ENCODE assay signal across 8 cellular contexts in genomic region chr1:120544434-120544833, GRCh38.
DNase-seq lines count a peak whose midpoint lies in the region; ATAC-seq, FAIRE-seq and TF ChIP-seq lines count a peak whose summit lies in the region.
"Not testable (repeated sequence)": the region's sequence is repeated elsewhere in the genome, so short reads cannot be mapped to it uniquely, and the experiment has no call there.

No MANE protein-coding gene starts in this region.

- DNase-seq in GM13976 (ENCODE audit: low spot score); K562 (ENCODE audit: extremely low read depth in 1 of 4, low spot score in 3 of 4): not testable (repeated sequence)
- peak; percentile 71 for DNase-seq in HFFc6
- peak; percentile 82 for DNase-seq in activated CD4-positive, alpha-beta memory T cell treated with anti-CD3 and anti-CD28 coated beads, Interleukin-2, amount 10 ng/mL, durations not matched to agents 7 days and 5 days
- peak in 2 of 3 donors; percentile 44 to 59 for DNase-seq in right cardiac atrium
- DNase-seq in spleen: peak; percentile 73
- DNase-seq in thoracic aorta (ENCODE audit: low spot score): peak; percentile 21

- not testable (repeated sequence) for H3K4me3 ChIP-seq in K562; right cardiac atrium (ENCODE audit: low read length); spleen; thoracic aorta

- POLR2A ChIA-PET in activated CD4-positive, alpha-beta memory T cell treated with anti-CD3 and anti-CD28 coated beads, Interleukin-2, amount 10 ng/mL, durations not matched to agents 7 days and 5 days (lab: Charles Lee); K562 (lab: Yijun Ruan, JAX): not testable (repeated sequence)

- not testable (repeated sequence) for H3K9me3 Mint-ChIP-seq in HFFc6; activated CD4-positive, alpha-beta memory T cell treated with anti-CD3 and anti-CD28 coated beads, Interleukin-2, amount 10 ng/mL, durations not matched to agents 7 days and 5 days

- not testable (repeated sequence) for H3K27ac ChIP-seq in K562 (ENCODE audit: extremely low read depth, low read depth, low read length); right cardiac atrium (ENCODE audit: low read length); spleen; thoracic aorta

- H3K36me3 ChIP-seq in K562 (ENCODE audit: control insufficient read depth, insufficient read depth, low read length); thoracic aorta: not testable (repeated sequence)
- peaks cover 0 to 24% (median under 1%) of the 10 kb centered on the region in 6 donors for H3K36me3 ChIP-seq in spleen

- H3K4me1 ChIP-seq in K562 (replicated peaks in 1 of 2; ENCODE audit: control insufficient read depth in 2 of 2, insufficient read depth in 2 of 2, low read length in 2 of 2); right cardiac atrium (ENCODE audit: control insufficient read depth, insufficient read depth, low read length); spleen; thoracic aorta (ENCODE audit: control insufficient read depth in 1 of 2, low read depth in 2 of 2): not testable (repeated sequence)

- intact Hi-C loops in K562 (cut with micrococcal nuclease); right cardiac atrium (cut with DNase I); spleen (cut with DNase I; ENCODE audit: low total_unique reads): not testable (repeated sequence)

- not testable (repeated sequence) for H3K9me3 ChIP-seq in K562 (replicated peaks; ENCODE audit: control insufficient read depth, insufficient read depth, low read depth, low read length); right cardiac atrium (ENCODE audit: control insufficient read depth, low read length); spleen; thoracic aorta

- H3K36me3 Mint-ChIP-seq in HFFc6 (ENCODE audit: low read depth); activated CD4-positive, alpha-beta memory T cell treated with anti-CD3 and anti-CD28 coated beads, Interleukin-2, amount 10 ng/mL, durations not matched to agents 7 days and 5 days (ENCODE audit: low read depth): not testable (repeated sequence)

- H3K79me2 ChIP-seq in K562 (ENCODE audit: control insufficient read depth, insufficient read depth, low read length): not testable (repeated sequence)

- H3K4me2 ChIP-seq in K562 (ENCODE audit: insufficient read depth, low read length): not testable (repeated sequence)

- H3K9me1 ChIP-seq in K562 (ENCODE audit: control insufficient read depth, insufficient read depth, low read length): not testable (repeated sequence)

- 40% methylated on average over 1 of the region's 2 CpGs for WGBS in K562 (ENCODE audit: insufficient coverage, low coverage, missing lambda C conversion rate)
- WGBS in right cardiac atrium: 4% methylated on average over 1 of the region's 2 CpGs
- 5 to 21% (median 9%) methylated on average over 1 to 2 of the region's 2 CpGs for WGBS in spleen, 5 donors

- not testable (repeated sequence) for FAIRE-seq in K562 (lab: Jason Lieb, UNC)

- not testable (repeated sequence) for TF ChIP-seq EP300 in K562 (IDR thresholded peaks at IDR 0.05; ENCODE audit: low read length)

- not testable (repeated sequence) for H3K4me1 Mint-ChIP-seq in HFFc6 (ENCODE audit: low read depth); activated CD4-positive, alpha-beta memory T cell treated with anti-CD3 and anti-CD28 coated beads, Interleukin-2, amount 10 ng/mL, durations not matched to agents 7 days and 5 days

- in situ Hi-C loops in GM13976 (cut with MboI; ENCODE audit: low sequenced_read_pairs, unreplicated experiment); K562 (cut with MboI): not testable (repeated sequence)

- H3K9ac ChIP-seq in K562 (ENCODE audit: insufficient read depth in 1 of 2, low read depth in 2 of 2, low read length in 2 of 2): not testable (repeated sequence)

- BruUV-seq in K562 (replicated peaks; lab: Mats Ljungman, UMichigan): not testable (repeated sequence)

- not testable (repeated sequence) for H3K27me3 ChIP-seq in K562 (ENCODE audit: control insufficient read depth in 2 of 2, insufficient read depth in 2 of 2, low read length in 2 of 2); right cardiac atrium (ENCODE audit: control insufficient read depth, insufficient read depth); spleen (replicated peaks in 1 of 7); thoracic aorta (replicated peaks; ENCODE audit: insufficient read depth)

- not testable (repeated sequence) for H3K27ac Mint-ChIP-seq in HFFc6; activated CD4-positive, alpha-beta memory T cell treated with anti-CD3 and anti-CD28 coated beads, Interleukin-2, amount 10 ng/mL, durations not matched to agents 7 days and 5 days

- peak; percentile 67 for TF ChIP-seq CTCF in GM13976 (IDR thresholded peaks at IDR 0.05; ENCODE audit: borderline replicate concordance, control extremely low read depth, extremely low read depth, insufficient read depth, missing control alignments)
- TF ChIP-seq CTCF in HFFc6 (IDR thresholded peaks at IDR 0.05): peak; percentile 66
- peak in 2 of 3 experiments; percentile 46 to 52; a peak in 4 of 6 replicates for TF ChIP-seq CTCF in K562 (IDR thresholded peaks at IDR 0.05 in 2 of 3, conservative IDR thresholded peaks at IDR 0.05 in 1 of 3; ENCODE audit: insufficient read depth in 2 of 3, low read depth in 1 of 3, low read length in 3 of 3)
- peak in 7 of 11 experiments; percentile 45 to 75 (median 63) for TF ChIP-seq CTCF in spleen (IDR thresholded peaks at IDR 0.05 in 8 of 11, conservative IDR thresholded peaks at IDR 0.05 in 3 of 11)
- peak; percentile 52 for TF ChIP-seq CTCF in thoracic aorta (IDR thresholded peaks at IDR 0.05)

- H4K20me1 ChIP-seq in K562 (replicated peaks; ENCODE audit: control insufficient read depth, insufficient read depth, low read length): not testable (repeated sequence)

- TF ChIP-seq RAD21 in K562 (CRISPR knock-in tag; conservative IDR thresholded peaks at IDR 0.05 in 1 of 2, IDR thresholded peaks at IDR 0.05 in 1 of 2): not testable (repeated sequence)

- not testable (repeated sequence) for H3K4me3 Mint-ChIP-seq in HFFc6; activated CD4-positive, alpha-beta memory T cell treated with anti-CD3 and anti-CD28 coated beads, Interleukin-2, amount 10 ng/mL, durations not matched to agents 7 days and 5 days

- not testable (repeated sequence) for H2AFZ ChIP-seq in K562 (ENCODE audit: low read depth, low read length)

- CTCF ChIA-PET in activated CD4-positive, alpha-beta memory T cell treated with anti-CD3 and anti-CD28 coated beads, Interleukin-2, amount 10 ng/mL, durations not matched to agents 7 days and 5 days (lab: Charles Lee); K562 (lab: Yijun Ruan, JAX; ENCODE audit: low intra/inter-chr PET ratio): not testable (repeated sequence)

- not testable (repeated sequence) for H3K27me3 Mint-ChIP-seq in HFFc6 (ENCODE audit: insufficient read depth); activated CD4-positive, alpha-beta memory T cell treated with anti-CD3 and anti-CD28 coated beads, Interleukin-2, amount 10 ng/mL, durations not matched to agents 7 days and 5 days

- ATAC-seq in HG03575 (IDR thresholded peaks at IDR 0.05; ENCODE audit: extremely low read depth, insufficient number of reproducible peaks, low FRiP score, unreplicated experiment) (peak; percentile 64), K562 (peak; percentile 95), right cardiac atrium (peak; percentile 80 to 81), thoracic aorta (ENCODE audit: insufficient number of reproducible peaks, low FRiP score, low read depth) (peak; percentile 84)

- not testable (repeated sequence) for TF ChIP-seq POLR2A in K562 (conservative IDR thresholded peaks at IDR 0.05); spleen (IDR thresholded peaks at IDR 0.05)

TF ChIP-seq in K562, 482 proteins besides CTCF, POLR2A, EP300 and RAD21:
- TF ChIP-seq SMC3 (conservative IDR thresholded peaks at IDR 0.05; ENCODE audit: insufficient read depth, low read depth, low read length): 0 out of 2 replicates have a peak, but pooled peaks have one; percentile 7
